7 cellular contexts compared by ENCODE assay signal in genomic region chr5:108345541-108346171, GRCh38. TPM values are rescaled to one million over a fixed set of nuclear protein-coding genes. Genes with fewer than 3 reads are reported as not detected.
A peak's percentile ranks its signal among the peaks of the same experiment; 100 is the strongest.
DNase-seq lines count a peak whose midpoint lies in the region; ATAC-seq, FAIRE-seq and TF ChIP-seq lines count a peak whose summit lies in the region.

No MANE protein-coding gene starts in this region.

- no peaks in the 10 kb centered on the region for H4K20me1 ChIP-seq in SK-N-SH (ENCODE audit: insufficient read depth)

- H3K4me3 ChIP-seq in SK-N-SH (ENCODE audit: low read depth in 2 of 2, low read length in 1 of 2) (no peak overlapping the region), spleen (no peak overlapping the region)

- POLR2A ChIA-PET in SK-N-SH (lab: Yijun Ruan, JAX) = no interaction called here

- TF ChIP-seq CTCF in SK-N-SH (IDR thresholded peaks at IDR 0.05) (peak; percentile 66), spleen (IDR thresholded peaks at IDR 0.05 in 8 of 11, conservative IDR thresholded peaks at IDR 0.05 in 3 of 11) (peak in 7 of 11 experiments; percentile 36 to 44 (median 43))

- H3K27me3 ChIP-seq in SK-N-SH (ENCODE audit: insufficient read depth) (no peaks in the 10 kb centered on the region), spleen (replicated peaks in 1 of 7) (no peaks in the 10 kb centered on the region)

- H3K4me2 ChIP-seq in SK-N-SH = no peak overlapping the region

- ATAC-seq in GM21619 (IDR thresholded peaks at IDR 0.05; ENCODE audit: unreplicated experiment) = peak; percentile 75

- TF ChIP-seq POLR2A in spleen (IDR thresholded peaks at IDR 0.05) = no peak

- CTCF ChIA-PET in SK-N-SH (lab: Yijun Ruan, JAX) = interaction anchor here (0.6 to 1.8 kb wide), 25 partner anchors 9 to 862 kb away, joined by 3 to 55 read pairs (median 3); no protein-coding TSS in a partner anchor

- peak; percentile 93 for FAIRE-seq in frontal cortex (lab: Jason Lieb, UNC)

- H3K36me3 ChIP-seq in SK-N-SH (replicated peaks in 1 of 2; ENCODE audit: control insufficient read depth in 1 of 2, insufficient read depth in 2 of 2, low read length in 1 of 2) = peaks cover 17% of the 10 kb centered on the region in 2 experiments
- peaks cover 0 to 36% (median 0%) of the 10 kb centered on the region in 6 donors for H3K36me3 ChIP-seq in spleen

- 82% methylated on average over 2 of the region's 2 CpGs for WGBS in SK-N-SH (ENCODE audit: low lambda C conversion rate)
- 94 to 98% (median 97%) methylated on average over 2 of the region's 2 CpGs for WGBS in spleen, 5 donors

- no peak overlapping the region for H2AFZ ChIP-seq in SK-N-SH (ENCODE audit: low read depth)

- no peaks in the 10 kb centered on the region; a peak in 1 of 4 replicates for H3K4me1 ChIP-seq in SK-N-SH (ENCODE audit: control insufficient read depth in 1 of 2, insufficient read depth in 2 of 2, low read depth in 1 of 2, low read length in 1 of 2)
- peaks cover 0 to 3% (median 0%) of the 10 kb centered on the region in 6 donors for H3K4me1 ChIP-seq in spleen

- H3K79me2 ChIP-seq in SK-N-SH (ENCODE audit: insufficient read depth) = peaks cover 6% of the 10 kb centered on the region; the same call in 1 of the 2 replicates

- H3K27ac ChIP-seq in SK-N-SH (ENCODE audit: low read depth in 2 of 2, low read length in 1 of 2) = no peak overlapping the region
- no peak overlapping the region for H3K27ac ChIP-seq in spleen

- intact Hi-C loops in spleen (cut with DNase I; ENCODE audit: low total_unique reads) = loop anchor here (10.0 kb wide), 1 partner anchor 91 kb away; no protein-coding TSS in a partner anchor

- no peaks in the 10 kb centered on the region for H3K9me2 ChIP-seq in SK-N-SH

- in situ Hi-C loops in G401 (cut with HindIII; ENCODE audit: low sequenced_read_pairs) = no loop called here

- H3K9ac ChIP-seq in SK-N-SH = no peak overlapping the region

- no peaks in the 10 kb centered on the region for H3F3A ChIP-seq in SK-N-SH (replicated peaks; ENCODE audit: insufficient read depth)

- no peak for TF ChIP-seq EP300 in SK-N-SH (IDR thresholded peaks at IDR 0.05; ENCODE audit: borderline replicate concordance in 1 of 2, low read depth in 1 of 2, low read length in 1 of 2)

- H3K9me3 ChIP-seq in SK-N-SH = no peaks in the 10 kb centered on the region
- no peaks in the 10 kb centered on the region for H3K9me3 ChIP-seq in spleen

- TF ChIP-seq RAD21 in SK-N-SH (IDR thresholded peaks at IDR 0.05; ENCODE audit: low read length) = peak; percentile 76

- peak; percentile 65 for DNase-seq in G401 (ENCODE audit: low spot score)
- DNase-seq in LoVo (ENCODE audit: low spot score) = peak; percentile 68
- DNase-seq in SK-N-SH = peak; percentile 12
- peak; percentile 1 for DNase-seq in frontal cortex (ENCODE audit: low spot score in 2 of 2)
- DNase-seq in spleen = no peak
- no peak for DNase-seq in islet precursor cell

TF ChIP-seq in SK-N-SH, 30 proteins besides CTCF, POLR2A, EP300 and RAD21:
- TF ChIP-seq, protein P1, sequence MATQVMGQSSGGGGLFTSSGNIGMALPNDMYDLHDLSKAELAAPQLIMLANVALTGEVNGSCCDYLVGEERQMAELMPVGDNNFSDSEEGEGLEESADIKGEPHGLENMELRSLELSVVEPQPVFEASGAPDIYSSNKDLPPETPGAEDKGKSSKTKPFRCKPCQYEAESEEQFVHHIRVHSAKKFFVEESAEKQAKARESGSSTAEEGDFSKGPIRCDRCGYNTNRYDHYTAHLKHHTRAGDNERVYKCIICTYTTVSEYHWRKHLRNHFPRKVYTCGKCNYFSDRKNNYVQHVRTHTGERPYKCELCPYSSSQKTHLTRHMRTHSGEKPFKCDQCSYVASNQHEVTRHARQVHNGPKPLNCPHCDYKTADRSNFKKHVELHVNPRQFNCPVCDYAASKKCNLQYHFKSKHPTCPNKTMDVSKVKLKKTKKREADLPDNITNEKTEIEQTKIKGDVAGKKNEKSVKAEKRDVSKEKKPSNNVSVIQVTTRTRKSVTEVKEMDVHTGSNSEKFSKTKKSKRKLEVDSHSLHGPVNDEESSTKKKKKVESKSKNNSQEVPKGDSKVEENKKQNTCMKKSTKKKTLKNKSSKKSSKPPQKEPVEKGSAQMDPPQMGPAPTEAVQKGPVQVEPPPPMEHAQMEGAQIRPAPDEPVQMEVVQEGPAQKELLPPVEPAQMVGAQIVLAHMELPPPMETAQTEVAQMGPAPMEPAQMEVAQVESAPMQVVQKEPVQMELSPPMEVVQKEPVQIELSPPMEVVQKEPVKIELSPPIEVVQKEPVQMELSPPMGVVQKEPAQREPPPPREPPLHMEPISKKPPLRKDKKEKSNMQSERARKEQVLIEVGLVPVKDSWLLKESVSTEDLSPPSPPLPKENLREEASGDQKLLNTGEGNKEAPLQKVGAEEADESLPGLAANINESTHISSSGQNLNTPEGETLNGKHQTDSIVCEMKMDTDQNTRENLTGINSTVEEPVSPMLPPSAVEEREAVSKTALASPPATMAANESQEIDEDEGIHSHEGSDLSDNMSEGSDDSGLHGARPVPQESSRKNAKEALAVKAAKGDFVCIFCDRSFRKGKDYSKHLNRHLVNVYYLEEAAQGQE (IDR thresholded peaks at IDR 0.05; ENCODE audit: low read depth, low read length) = no peak
- peak; percentile 46 for TF ChIP-seq SMC3 (IDR thresholded peaks at IDR 0.05; ENCODE audit: low read depth, low read length)
- TF ChIP-seq, protein P2, sequence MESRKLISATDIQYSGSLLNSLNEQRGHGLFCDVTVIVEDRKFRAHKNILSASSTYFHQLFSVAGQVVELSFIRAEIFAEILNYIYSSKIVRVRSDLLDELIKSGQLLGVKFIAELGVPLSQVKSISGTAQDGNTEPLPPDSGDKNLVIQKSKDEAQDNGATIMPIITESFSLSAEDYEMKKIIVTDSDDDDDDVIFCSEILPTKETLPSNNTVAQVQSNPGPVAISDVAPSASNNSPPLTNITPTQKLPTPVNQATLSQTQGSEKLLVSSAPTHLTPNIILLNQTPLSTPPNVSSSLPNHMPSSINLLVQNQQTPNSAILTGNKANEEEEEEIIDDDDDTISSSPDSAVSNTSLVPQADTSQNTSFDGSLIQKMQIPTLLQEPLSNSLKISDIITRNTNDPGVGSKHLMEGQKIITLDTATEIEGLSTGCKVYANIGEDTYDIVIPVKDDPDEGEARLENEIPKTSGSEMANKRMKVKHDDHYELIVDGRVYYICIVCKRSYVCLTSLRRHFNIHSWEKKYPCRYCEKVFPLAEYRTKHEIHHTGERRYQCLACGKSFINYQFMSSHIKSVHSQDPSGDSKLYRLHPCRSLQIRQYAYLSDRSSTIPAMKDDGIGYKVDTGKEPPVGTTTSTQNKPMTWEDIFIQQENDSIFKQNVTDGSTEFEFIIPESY (IDR thresholded peaks at IDR 0.05; ENCODE audit: borderline replicate concordance, low read depth) = no peak
TF ChIP-seq in SK-N-SH: peak in this region for 1.

RNA-seq across cellular contexts. Expression of gene FBXL17, which starts 36.2 kb away (rescaled TPM):
- total RNA-seq in G401 (2014; rRNA removed; shearing (Covaris generic)) = 8.3 and 9.2 TPM in 2 replicates
- 4.4 and 5.6 TPM in 2 replicates for polyA plus RNA-seq in SK-N-SH (2012; rRNA removed)
- polyA plus RNA-seq in SK-N-SH (2012; cell fraction: cytosol; rRNA removed) = 8.2 and 8.7 TPM in 2 replicates
- 3.0 and 4.2 TPM in 2 replicates for polyA plus RNA-seq in SK-N-SH (2012; cell fraction: nucleus; rRNA removed)
- total RNA-seq in frontal cortex = 55.4 TPM
- 10 to 100 TPM; 18.3 to 39.9 (median 26.0) TPM for total RNA-seq in spleen
- polyA plus RNA-seq in spleen = 1 to 10 TPM; 5.1 to 7.2 (median 5.4) TPM

Comparison
In these comparisons a context has a peak if more than half of its experiments do, and no peak if none do; other contexts are left out.
1. DNase-seq: peak in G401 (single experiment), LoVo (single experiment), SK-N-SH (single experiment) and frontal cortex (2 of 2); none in spleen (single experiment) and islet precursor cell (single experiment).